Comparison of ENCODE assay signal across 1 cellular context in the genomic region with DNA sequence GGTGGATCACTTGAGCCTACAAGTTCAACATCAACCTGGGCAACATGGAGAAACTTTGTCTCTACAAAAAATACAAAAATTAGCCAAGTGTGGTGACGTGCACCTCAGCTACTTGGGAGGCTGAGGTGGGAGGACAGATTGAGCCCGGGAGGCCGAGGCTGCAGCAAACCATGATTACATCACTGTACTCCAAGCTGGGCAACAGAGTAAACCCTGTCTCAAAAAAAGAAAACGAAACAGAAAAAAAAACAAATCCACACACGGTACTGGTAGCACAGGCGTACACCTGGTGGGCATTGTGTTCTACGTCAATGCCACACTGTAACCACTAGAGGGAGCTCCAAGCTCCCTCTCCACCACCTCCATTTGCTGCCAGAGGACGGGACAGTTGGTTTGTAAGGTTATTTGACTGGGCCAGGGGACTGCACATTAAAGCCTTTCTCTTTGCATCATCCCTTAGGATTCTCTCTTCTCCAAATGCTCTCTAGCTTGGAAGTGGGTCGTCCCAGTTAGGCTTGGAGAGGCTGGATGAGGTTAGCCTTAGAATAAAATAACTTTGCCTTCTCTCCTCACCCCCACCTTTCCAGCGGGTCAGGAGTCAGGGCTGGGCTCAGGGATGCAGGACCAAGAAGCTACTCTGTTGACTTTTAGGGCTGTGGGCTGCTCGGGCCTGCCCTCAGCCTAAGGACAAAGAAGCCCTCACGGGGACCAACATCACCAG.
TF ChIP-seq lines count a peak whose summit lies in the region.

No MANE protein-coding gene starts in this region.

TF ChIP-seq in K562, 482 proteins besides CTCF, POLR2A, EP300 and RAD21 (continued from another document):
- TF ChIP-seq, protein P1, sequence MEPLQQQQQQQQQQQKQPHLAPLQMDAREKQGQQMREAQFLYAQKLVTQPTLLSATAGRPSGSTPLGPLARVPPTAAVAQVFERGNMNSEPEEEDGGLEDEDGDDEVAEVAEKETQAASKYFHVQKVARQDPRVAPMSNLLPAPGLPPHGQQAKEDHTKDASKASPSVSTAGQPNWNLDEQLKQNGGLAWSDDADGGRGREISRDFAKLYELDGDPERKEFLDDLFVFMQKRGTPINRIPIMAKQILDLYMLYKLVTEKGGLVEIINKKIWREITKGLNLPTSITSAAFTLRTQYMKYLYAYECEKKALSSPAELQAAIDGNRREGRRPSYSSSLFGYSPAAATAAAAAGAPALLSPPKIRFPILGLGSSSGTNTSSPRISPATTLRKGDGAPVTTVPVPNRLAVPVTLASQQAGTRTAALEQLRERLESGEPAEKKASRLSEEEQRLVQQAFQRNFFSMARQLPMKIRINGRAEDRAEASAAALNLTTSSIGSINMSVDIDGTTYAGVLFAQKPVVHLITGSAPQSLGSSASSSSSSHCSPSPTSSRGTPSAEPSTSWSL (CRISPR knock-in tag; IDR thresholded peaks at IDR 0.05; ENCODE audit: borderline replicate concordance), result no peak
- TF ChIP-seq TAF7 (tag; IDR thresholded peaks at IDR 0.05) (no peak), HNRNPK (IDR thresholded peaks at IDR 0.05; ENCODE audit: low read depth, low read length, poor library complexity, severe bottlenecking) (no peak), EP400 (IDR thresholded peaks at IDR 0.05) (no peak), SMARCC2 (IDR thresholded peaks at IDR 0.05; ENCODE audit: low read depth) (no peak), CC2D1A (IDR thresholded peaks at IDR 0.05) (peak; percentile 52; the same call in 1 of the 2 replicates), MYNN (IDR thresholded peaks at IDR 0.05) (no peak), MYNN (CRISPR knock-in tag; IDR thresholded peaks at IDR 0.05) (no peak), DEAF1 (CRISPR knock-in tag; IDR thresholded peaks at IDR 0.05) (peak; percentile 66), ARID2 (IDR thresholded peaks at IDR 0.05) (peak; percentile 74)
- TF ChIP-seq, protein P2, sequence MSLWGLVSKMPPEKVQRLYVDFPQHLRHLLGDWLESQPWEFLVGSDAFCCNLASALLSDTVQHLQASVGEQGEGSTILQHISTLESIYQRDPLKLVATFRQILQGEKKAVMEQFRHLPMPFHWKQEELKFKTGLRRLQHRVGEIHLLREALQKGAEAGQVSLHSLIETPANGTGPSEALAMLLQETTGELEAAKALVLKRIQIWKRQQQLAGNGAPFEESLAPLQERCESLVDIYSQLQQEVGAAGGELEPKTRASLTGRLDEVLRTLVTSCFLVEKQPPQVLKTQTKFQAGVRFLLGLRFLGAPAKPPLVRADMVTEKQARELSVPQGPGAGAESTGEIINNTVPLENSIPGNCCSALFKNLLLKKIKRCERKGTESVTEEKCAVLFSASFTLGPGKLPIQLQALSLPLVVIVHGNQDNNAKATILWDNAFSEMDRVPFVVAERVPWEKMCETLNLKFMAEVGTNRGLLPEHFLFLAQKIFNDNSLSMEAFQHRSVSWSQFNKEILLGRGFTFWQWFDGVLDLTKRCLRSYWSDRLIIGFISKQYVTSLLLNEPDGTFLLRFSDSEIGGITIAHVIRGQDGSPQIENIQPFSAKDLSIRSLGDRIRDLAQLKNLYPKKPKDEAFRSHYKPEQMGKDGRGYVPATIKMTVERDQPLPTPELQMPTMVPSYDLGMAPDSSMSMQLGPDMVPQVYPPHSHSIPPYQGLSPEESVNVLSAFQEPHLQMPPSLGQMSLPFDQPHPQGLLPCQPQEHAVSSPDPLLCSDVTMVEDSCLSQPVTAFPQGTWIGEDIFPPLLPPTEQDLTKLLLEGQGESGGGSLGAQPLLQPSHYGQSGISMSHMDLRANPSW (CRISPR knock-in tag; IDR thresholded peaks at IDR 0.05), result no peak
